ENCODE assay signal across 1 cellular context in the genomic region with DNA sequence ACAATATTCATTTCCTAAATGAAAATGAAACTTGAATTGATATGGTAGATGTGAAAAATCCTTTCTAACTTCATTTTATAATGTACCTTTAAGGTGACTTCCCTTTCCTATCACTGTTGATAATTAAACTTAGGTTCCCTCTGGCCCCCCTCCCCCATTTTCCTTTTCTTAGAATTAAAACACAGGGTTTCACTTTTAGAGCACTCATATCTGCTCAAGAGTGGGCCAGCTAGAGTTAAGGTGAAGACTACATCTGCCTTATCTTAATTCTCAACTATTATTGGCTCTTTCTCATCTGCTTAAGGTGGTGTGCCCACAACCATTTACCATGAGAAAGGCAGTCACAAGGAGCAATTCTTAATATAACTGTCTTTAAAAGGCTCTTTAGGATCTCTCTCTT.
TF ChIP-seq lines count a peak whose summit lies in the region.

No MANE protein-coding gene starts in this region.

TF ChIP-seq in WTC11, 78 proteins besides CTCF, POLR2A, EP300 and RAD21 (continued from another document):
- TF ChIP-seq CDX4 (CRISPR knock-in tag; IDR thresholded peaks at IDR 0.05; ENCODE audit: borderline replicate concordance) (no peak), TCF7 (CRISPR knock-in tag; IDR thresholded peaks at IDR 0.05; ENCODE audit: low read depth) (no peak), NR1H2 (CRISPR knock-in tag; IDR thresholded peaks at IDR 0.05) (no peak), ZNF416 (CRISPR knock-in tag; IDR thresholded peaks at IDR 0.05) (no peak), MYBL2 (CRISPR knock-in tag; IDR thresholded peaks at IDR 0.05) (no peak), PRRX2 (CRISPR knock-in tag; IDR thresholded peaks at IDR 0.05) (no peak), ATF2 (CRISPR knock-in tag; IDR thresholded peaks at IDR 0.05; ENCODE audit: borderline replicate concordance, low read depth) (no peak), CREM (CRISPR knock-in tag; IDR thresholded peaks at IDR 0.05) (no peak), FOXJ3 (CRISPR knock-in tag; IDR thresholded peaks at IDR 0.05; ENCODE audit: borderline replicate concordance) (no peak), GRHL2 (CRISPR knock-in tag; IDR thresholded peaks at IDR 0.05; ENCODE audit: insufficient replicate concordance, severe bottlenecking) (no peak)
- TF ChIP-seq, protein P1, sequence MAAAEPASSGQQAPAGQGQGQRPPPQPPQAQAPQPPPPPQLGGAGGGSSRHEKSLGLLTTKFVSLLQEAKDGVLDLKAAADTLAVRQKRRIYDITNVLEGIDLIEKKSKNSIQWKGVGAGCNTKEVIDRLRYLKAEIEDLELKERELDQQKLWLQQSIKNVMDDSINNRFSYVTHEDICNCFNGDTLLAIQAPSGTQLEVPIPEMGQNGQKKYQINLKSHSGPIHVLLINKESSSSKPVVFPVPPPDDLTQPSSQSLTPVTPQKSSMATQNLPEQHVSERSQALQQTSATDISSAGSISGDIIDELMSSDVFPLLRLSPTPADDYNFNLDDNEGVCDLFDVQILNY (CRISPR knock-in tag; IDR thresholded peaks at IDR 0.05), result no peak
- TF ChIP-seq, protein P2, sequence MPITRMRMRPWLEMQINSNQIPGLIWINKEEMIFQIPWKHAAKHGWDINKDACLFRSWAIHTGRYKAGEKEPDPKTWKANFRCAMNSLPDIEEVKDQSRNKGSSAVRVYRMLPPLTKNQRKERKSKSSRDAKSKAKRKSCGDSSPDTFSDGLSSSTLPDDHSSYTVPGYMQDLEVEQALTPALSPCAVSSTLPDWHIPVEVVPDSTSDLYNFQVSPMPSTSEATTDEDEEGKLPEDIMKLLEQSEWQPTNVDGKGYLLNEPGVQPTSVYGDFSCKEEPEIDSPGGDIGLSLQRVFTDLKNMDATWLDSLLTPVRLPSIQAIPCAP (CRISPR knock-in tag; IDR thresholded peaks at IDR 0.05), result no peak
TF ChIP-seq in WTC11: peak in this region for 0.
